12 cellular contexts compared by ENCODE assay signal in genomic region chr20:38471245-38471644, GRCh38. TPM values are rescaled to one million over a fixed set of nuclear protein-coding genes. Genes with fewer than 3 reads are reported as not detected.
DNase-seq lines count a peak whose midpoint lies in the region; ATAC-seq and TF ChIP-seq lines count a peak whose summit lies in the region.
"Had no signal": no experiment of that assay in that cellular context is flagged by ENCODE, and none has a peak within 500 bp of the region (broad histone marks: within the 10 kb centered on the region; RNA-seq: fewer than 3 reads in every experiment).

No MANE protein-coding gene starts in this region.

- H3K27me3 ChIP-seq in cardiac muscle cell: no peaks in the 10 kb centered on the region
- H3K27me3 ChIP-seq in ascending aorta: no peaks in the 10 kb centered on the region
- H3K27me3 ChIP-seq in lower lobe of right lung (ENCODE audit: low read depth): no peaks in the 10 kb centered on the region
- H3K27me3 ChIP-seq: SJSA1 had no signal

- H3K9me3 ChIP-seq in cardiac muscle cell (ENCODE audit: low read depth): no peaks in the 10 kb centered on the region
- H3K9me3 ChIP-seq in ascending aorta: no peaks in the 10 kb centered on the region
- H3K9me3 ChIP-seq in lower lobe of right lung: no peaks in the 10 kb centered on the region
- H3K9me3 ChIP-seq: SJSA1 had no signal

- H3K9me3 Mint-ChIP-seq in type B pancreatic cell: no peaks in the 10 kb centered on the region
- H3K9me3 Mint-ChIP-seq: activated naive CD4-positive, alpha-beta T cell treated with anti-CD3 and anti-CD28 coated beads, Interleukin-2, amount 50 U/mL, for 72 hours; stimulated activated memory B cell treated with anti-CD40 and anti-IgM and Interleukin-4, amounts not matched to agents 10 μg/mL and 1 μg/mL and 100 μg/mL, for 72 hours had no signal

- intact Hi-C loops in left cardiac atrium (cut with DNase I): no loop called here
- intact Hi-C loops in ascending aorta (cut with DNase I): loop anchor here (10.0 kb wide), 1 partner anchor 436 kb away; the partner anchor contains the start of genes RPRD1B and TTI1
- intact Hi-C loops in lower lobe of right lung (cut with DNase I): no loop called here

- DNase-seq in cardiac muscle cell (ENCODE audit: low read depth in 1 of 2, low spot score in 1 of 2) (no peak), left cardiac atrium (no peak), ascending aorta (ENCODE audit: low spot score in 2 of 2) (no peak), lower lobe of right lung (no peak), type B pancreatic cell (ENCODE audit: extremely low spot score, unreplicated experiment) (no peak), NCI-H774 (lab: John Stamatoyannopoulos, UW) (no peak), NOMO-1 treated with dmso at 0.1 percent for 144 hours (lab: John Stamatoyannopoulos, UW; ENCODE audit: unreplicated experiment) (no peak)
- DNase-seq: WERI-Rb-1 had no signal

- H3K27ac ChIP-seq in cardiac muscle cell: peak overlapping the region; percentile 88
- peak overlapping the region; percentile 88 to 93 for H3K27ac ChIP-seq in ascending aorta
- H3K27ac ChIP-seq in lower lobe of right lung: peak overlapping the region; percentile 93
- H3K27ac ChIP-seq: SJSA1, WERI-Rb-1 had no signal

- peaks cover 19% of the 10 kb centered on the region for H3K4me1 Mint-ChIP-seq in type B pancreatic cell (ENCODE audit: unreplicated experiment)

- TF ChIP-seq CTCF in cardiac muscle cell (IDR thresholded peaks at IDR 0.05; ENCODE audit: low read depth, low read length) (no peak), ascending aorta (IDR thresholded peaks at IDR 0.05) (no peak), lower lobe of right lung (IDR thresholded peaks at IDR 0.05) (no peak), type B pancreatic cell (conservative IDR thresholded peaks at IDR 0.05) (no peak)

- peaks cover 4% of the 10 kb centered on the region for H3K36me3 Mint-ChIP-seq in type B pancreatic cell
- H3K36me3 Mint-ChIP-seq: stimulated activated memory B cell treated with anti-CD40 and anti-IgM and Interleukin-4, amounts not matched to agents 10 μg/mL and 1 μg/mL and 100 μg/mL, for 72 hours had no signal

- H3K4me3 Mint-ChIP-seq in type B pancreatic cell: peak overlapping the region; percentile 21

- peak overlapping the region; percentile 96 for H3K27ac Mint-ChIP-seq in type B pancreatic cell

- no peak for ATAC-seq in left cardiac atrium
- no peak for ATAC-seq in lower lobe of right lung
- no peak for ATAC-seq in GM19397 (IDR thresholded peaks at IDR 0.05; ENCODE audit: unreplicated experiment)
- ATAC-seq: activated naive CD4-positive, alpha-beta T cell treated with anti-CD3 and anti-CD28 coated beads, Interleukin-2, amount 50 U/mL, for 72 hours; stimulated activated memory B cell treated with anti-CD40 and anti-IgM and Interleukin-4, amounts not matched to agents 10 μg/mL and 1 μg/mL and 100 μg/mL, for 72 hours had no signal

- H3K27me3 Mint-ChIP-seq in type B pancreatic cell: peaks cover 13% of the 10 kb centered on the region
- H3K27me3 Mint-ChIP-seq: stimulated activated memory B cell treated with anti-CD40 and anti-IgM and Interleukin-4, amounts not matched to agents 10 μg/mL and 1 μg/mL and 100 μg/mL, for 72 hours had no signal

- no peak overlapping the region for H3K4me3 ChIP-seq in cardiac muscle cell
- H3K4me3 ChIP-seq in ascending aorta: no peak overlapping the region
- H3K4me3 ChIP-seq in lower lobe of right lung: no peak overlapping the region

- H3K4me1 ChIP-seq in cardiac muscle cell (ENCODE audit: low read depth) (peaks cover 8% of the 10 kb centered on the region), ascending aorta (peaks cover 12 to 15% of the 10 kb centered on the region in 2 donors), lower lobe of right lung (peaks cover 34% of the 10 kb centered on the region)

- no peaks in the 10 kb centered on the region for H3K36me3 ChIP-seq in cardiac muscle cell
- no peaks in the 10 kb centered on the region for H3K36me3 ChIP-seq in ascending aorta
- H3K36me3 ChIP-seq in lower lobe of right lung: no peaks in the 10 kb centered on the region

RNA-seq across cellular contexts. Expression of gene RALGAPB, which starts 1.4 kb away (rescaled TPM):
- total RNA-seq in cardiac muscle cell: 16.5 and 20.3 TPM in 2 replicates
- polyA plus RNA-seq in cardiac muscle cell: 10.3 and 11.0 TPM in 2 replicates
- total RNA-seq in left cardiac atrium: 10 to 100 TPM; 19.5 to 27.2 TPM
- 19.4 TPM for total RNA-seq in ascending aorta
- 35.7 TPM for total RNA-seq in lower lobe of right lung
- total RNA-seq in type B pancreatic cell (ENCODE audit: low replicate concordance): 38.2 and 39.6 TPM in 2 replicates

RNA-seq across cellular contexts. Expression of gene SNHG17, which starts 36.1 kb away (rescaled TPM):
- 9.0 and 16.6 TPM in 2 replicates for total RNA-seq in cardiac muscle cell
- polyA plus RNA-seq in cardiac muscle cell: 31.8 and 37.0 TPM in 2 replicates
- 10 to 100 TPM in 1 of 2 donors, 1 to 10 TPM in 1; 7.9 to 35.0 TPM for total RNA-seq in left cardiac atrium
- 129 TPM for total RNA-seq in ascending aorta
- 17.9 TPM for total RNA-seq in lower lobe of right lung
- total RNA-seq in type B pancreatic cell (ENCODE audit: low replicate concordance): 37.2 and 57.0 TPM in 2 replicates
